8 cellular contexts compared by ENCODE assay signal in genomic region chrX:46791927-46792825, GRCh38. TPM values are rescaled to one million over a fixed set of nuclear protein-coding genes. Genes with fewer than 3 reads are reported as not detected.
DNase-seq lines count a peak whose midpoint lies in the region; TF ChIP-seq lines count a peak whose summit lies in the region.

No MANE protein-coding gene starts in this region.

- H3K9ac ChIP-seq in GM23248 (peak overlapping the region; percentile 75), OCI-LY3 (ENCODE audit: low read length) (no peak overlapping the region)

- POLR2A ChIA-PET in CD8-positive, alpha-beta memory T cell (lab: Charles Lee): no interaction called here

- no peaks in the 10 kb centered on the region for H3K9me3 Mint-ChIP-seq in CD8-positive, alpha-beta memory T cell

- intact Hi-C loops in breast epithelium (cut with DNase I; ENCODE audit: low total_unique reads): no loop called here

- no peaks in the 10 kb centered on the region for H3K4me1 ChIP-seq in CD8-positive, alpha-beta memory T cell (ENCODE audit: insufficient read depth, low read length)
- H3K4me1 ChIP-seq in GM23248 (ENCODE audit: insufficient read depth) (peaks cover 33% of the 10 kb centered on the region), OCI-LY3 (ENCODE audit: low read length) (peaks cover 22% of the 10 kb centered on the region), breast epithelium (no peaks in the 10 kb centered on the region), muscle layer of duodenum (ENCODE audit: control insufficient read depth in 1 of 2, insufficient read depth in 2 of 2, low read length in 2 of 2) (peaks cover 0 to 4% of the 10 kb centered on the region in 2 donors)

- no peaks in the 10 kb centered on the region for H3K36me3 Mint-ChIP-seq in CD8-positive, alpha-beta memory T cell

- in situ Hi-C loops in GM23248 (cut with MboI): loop anchor here (25.0 kb wide), 1 partner anchor 230 kb away; the partner anchor contains the start of gene CHST7

- H3K4me1 Mint-ChIP-seq in CD8-positive, alpha-beta memory T cell: peaks cover 3 to 13% (median 8%) of the 10 kb centered on the region in 3 donors

- no peak for TF ChIP-seq POLR2A in breast epithelium (IDR thresholded peaks at IDR 0.05)

- peaks cover 37% of the 10 kb centered on the region for H3F3A ChIP-seq in GM23248 (ENCODE audit: insufficient read depth)

- H3K27me3 ChIP-seq in CD8-positive, alpha-beta memory T cell (ENCODE audit: insufficient read depth, low read length, poor library complexity, severe bottlenecking): no peaks in the 10 kb centered on the region
- H3K27me3 ChIP-seq in GM23248 (replicated peaks; ENCODE audit: insufficient read depth): no peaks in the 10 kb centered on the region
- 0 out of 2 replicates have a peak, but pooled peaks cover 5% of the 10 kb centered on the region for H3K27me3 ChIP-seq in OCI-LY3 (ENCODE audit: low read depth, low read length)
- no peaks in the 10 kb centered on the region for H3K27me3 ChIP-seq in breast epithelium
- no peaks in the 10 kb centered on the region for H3K27me3 ChIP-seq in muscle layer of duodenum (ENCODE audit: low read depth, low read length)

- H3K4me3 Mint-ChIP-seq in CD8-positive, alpha-beta memory T cell: peak overlapping the region in 4 of 7 donors; percentile 19 to 48 (median 39)

- H3K9me3 ChIP-seq in CD8-positive, alpha-beta memory T cell (ENCODE audit: low read length): no peaks in the 10 kb centered on the region
- no peaks in the 10 kb centered on the region for H3K9me3 ChIP-seq in GM23248 (ENCODE audit: low read depth)
- no peaks in the 10 kb centered on the region for H3K9me3 ChIP-seq in OCI-LY3 (ENCODE audit: insufficient read depth, low read length)
- no peaks in the 10 kb centered on the region for H3K9me3 ChIP-seq in breast epithelium
- no peaks in the 10 kb centered on the region for H3K9me3 ChIP-seq in muscle layer of duodenum (ENCODE audit: control insufficient read depth in 1 of 2, low read length in 2 of 2)

- no peak overlapping the region for H2AFZ ChIP-seq in GM23248
- H2AFZ ChIP-seq in OCI-LY3 (ENCODE audit: low read depth, low read length): no peak overlapping the region

- H3K79me2 ChIP-seq in GM23248 (ENCODE audit: insufficient read depth): no peaks in the 10 kb centered on the region
- no peaks in the 10 kb centered on the region for H3K79me2 ChIP-seq in OCI-LY3 (ENCODE audit: low read length)

- no peak overlapping the region for H3K4me3 ChIP-seq in CD8-positive, alpha-beta memory T cell (ENCODE audit: low read length)
- H3K4me3 ChIP-seq in GM23248 (peak overlapping the region; percentile 50), OCI-LY3 (ENCODE audit: low read length) (peak overlapping the region; percentile 48), breast epithelium (peak overlapping the region in 1 of 3 donors; percentile 12), muscle layer of duodenum (ENCODE audit: low read depth in 1 of 2, low read length in 2 of 2) (no peak overlapping the region)

- no peaks in the 10 kb centered on the region for H3K9me2 ChIP-seq in GM23248 (ENCODE audit: insufficient read depth)

- peak overlapping the region in 1 of 8 donors; percentile 29 for H3K27ac Mint-ChIP-seq in CD8-positive, alpha-beta memory T cell

- CTCF ChIA-PET in CD8-positive, alpha-beta memory T cell (lab: Charles Lee): interaction anchor here (1.1 kb wide), 1 partner anchor 32 kb away, joined by 3 read pairs; no protein-coding TSS in a partner anchor

- WGBS in GM23248 (ENCODE audit: low coverage in 1 of 2, low lambda C conversion rate in 2 of 2, missing lambda C conversion rate in 2 of 2), 2 experiments: 0 to 3% methylated on average over 6 to 7 of the region's 7 CpGs

- TF ChIP-seq CTCF in OCI-LY3 (IDR thresholded peaks at IDR 0.05; ENCODE audit: low read depth, low read length) (no peak), breast epithelium (IDR thresholded peaks at IDR 0.05) (no peak)

- no peaks in the 10 kb centered on the region for H3K36me3 ChIP-seq in CD8-positive, alpha-beta memory T cell (ENCODE audit: insufficient read depth, low read length)
- H3K36me3 ChIP-seq in GM23248 (ENCODE audit: low read depth) (no peaks in the 10 kb centered on the region), OCI-LY3 (replicated peaks; ENCODE audit: low read depth, low read length) (no peaks in the 10 kb centered on the region), breast epithelium (no peaks in the 10 kb centered on the region), muscle layer of duodenum (ENCODE audit: control insufficient read depth in 1 of 2, insufficient read depth in 2 of 2, low read length in 2 of 2) (no peaks in the 10 kb centered on the region)

- H3K4me2 ChIP-seq in GM23248 (ENCODE audit: unreplicated experiment): peak overlapping the region; percentile 77
- peak overlapping the region; percentile 70 for H3K4me2 ChIP-seq in OCI-LY3 (ENCODE audit: low read length)

- peaks cover 0 to 9% of the 10 kb centered on the region in 2 donors for H3K27me3 Mint-ChIP-seq in CD8-positive, alpha-beta memory T cell

- no peak overlapping the region for H3K27ac ChIP-seq in CD8-positive, alpha-beta memory T cell (ENCODE audit: low read depth, low read length)
- H3K27ac ChIP-seq in GM23248 (peak overlapping the region; percentile 98), OCI-LY3 (ENCODE audit: low read length) (no peak overlapping the region), breast epithelium (peak overlapping the region; percentile 62 to 65), muscle layer of duodenum (ENCODE audit: low read length) (peak overlapping the region; percentile 63)

- H4K20me1 ChIP-seq in GM23248 (ENCODE audit: insufficient read depth) (no peaks in the 10 kb centered on the region), OCI-LY3 (ENCODE audit: insufficient read depth, low read length) (0 out of 2 replicates have a peak, but pooled peaks cover 2% of the 10 kb centered on the region)

- no peak for DNase-seq in CD8-positive, alpha-beta memory T cell
- DNase-seq in GM23248 (peak; percentile 89), breast epithelium (ENCODE audit: low spot score in 2 of 2) (peak in 1 of 2 donors; percentile 46), mucosa of gallbladder (ENCODE audit: low spot score) (no peak), NK-92 (lab: John Stamatoyannopoulos, UW; ENCODE audit: unreplicated experiment) (no peak), NCI-H510A (lab: John Stamatoyannopoulos, UW) (no peak)

RNA-seq across cellular contexts. Expression of gene SLC9A7, which starts 33.3 kb away (rescaled TPM):
- 10 to 100 TPM; 25.7 to 26.7 TPM for total RNA-seq in CD8-positive, alpha-beta memory T cell
- 0.63 TPM for polyA plus RNA-seq in CD8-positive, alpha-beta memory T cell
- total RNA-seq in GM23248 (2014; rRNA removed; shearing (Covaris generic)): 48.3 and 52.9 TPM in 2 replicates
- polyA plus RNA-seq in GM23248 (2016; fragmentation: Nextera tagmentation; extraction: Ambion mirVana): 11.9 and 14.1 TPM in 2 replicates
- total RNA-seq in breast epithelium: 10 to 100 TPM in 2 of 3 donors, 1 to 10 TPM in 1; 1.6 to 28.1 (median 12.8) TPM
- 6.2 TPM for total RNA-seq in mucosa of gallbladder

RNA-seq across cellular contexts. Expression of gene RP2, which starts 44.7 kb away (rescaled TPM):
- total RNA-seq in CD8-positive, alpha-beta memory T cell: 1 to 10 TPM; 5.5 to 6.9 TPM
- 6.4 TPM for polyA plus RNA-seq in CD8-positive, alpha-beta memory T cell
- 19.7 and 23.5 TPM in 2 replicates for total RNA-seq in GM23248 (2014; rRNA removed; shearing (Covaris generic))
- 13.5 and 14.9 TPM in 2 replicates for polyA plus RNA-seq in GM23248 (2016; fragmentation: Nextera tagmentation; extraction: Ambion mirVana)
- 10 to 100 TPM; 11.8 to 13.8 (median 12.5) TPM for total RNA-seq in breast epithelium
- 13.1 TPM for total RNA-seq in mucosa of gallbladder

Comparison
In these comparisons a context has a peak if more than half of its experiments do, and no peak if none do; other contexts are left out.
1. H3K27ac ChIP-seq: peak in GM23248 (single experiment), breast epithelium (2 of 2) and muscle layer of duodenum (single experiment); none in CD8-positive, alpha-beta memory T cell (single experiment) and OCI-LY3 (single experiment).
2. H3K4me3 ChIP-seq: peak in GM23248 (single experiment) and OCI-LY3 (single experiment); none in CD8-positive, alpha-beta memory T cell (single experiment) and muscle layer of duodenum (0 of 2).